9 cellular contexts compared by ENCODE assay signal in the genomic region with DNA sequence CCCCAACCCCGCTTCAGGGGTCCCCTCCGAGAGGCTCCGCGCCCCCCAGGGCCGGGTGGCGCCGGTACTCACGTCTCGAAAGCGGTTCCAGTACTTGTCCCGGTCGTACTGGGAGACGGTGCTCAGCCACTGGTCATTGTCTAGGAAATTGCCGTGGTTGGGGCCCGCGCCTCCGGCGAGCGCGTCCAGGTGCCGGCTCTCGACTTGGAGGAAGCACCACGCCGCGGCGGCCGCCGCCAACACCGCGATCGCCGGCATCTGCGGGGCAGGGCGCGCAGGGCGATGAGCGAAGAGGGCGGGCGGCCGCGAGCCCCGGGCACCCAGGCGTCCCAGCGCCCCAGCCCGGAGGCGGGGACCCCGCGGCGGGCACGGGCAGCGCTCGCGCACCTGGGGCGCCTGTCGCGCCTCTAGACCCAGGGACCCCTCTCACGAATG. TPM values are rescaled to one million over a fixed set of nuclear protein-coding genes. Genes with fewer than 3 reads are reported as not detected.
DNase-seq lines count a peak whose midpoint lies in the region; TF ChIP-seq lines count a peak whose summit lies in the region.
"Had no signal": no experiment of that assay in that cellular context is flagged by ENCODE, and none has a peak within 500 bp of the region (broad histone marks: within the 10 kb centered on the region; RNA-seq: fewer than 3 reads in every experiment).

No MANE protein-coding gene starts in this region.

- H3K36me3 ChIP-seq in breast epithelium: no peaks in the 10 kb centered on the region

- intact Hi-C loops in breast epithelium (cut with DNase I; ENCODE audit: low total_unique reads): no loop called here

- no peak for TF ChIP-seq CTCF in breast epithelium (IDR thresholded peaks at IDR 0.05)

- H3K27ac ChIP-seq in breast epithelium (no peak overlapping the region), temporal lobe (ENCODE audit: low read depth, low read length) (peak overlapping the region; percentile 79)
- H3K27ac ChIP-seq: 22Rv1 had no signal

- H3K9me3 ChIP-seq in breast epithelium: no peaks in the 10 kb centered on the region

- peaks cover 0 to 13% of the 10 kb centered on the region in 2 donors for H3K27me3 ChIP-seq in breast epithelium

- H3K4me1 ChIP-seq in breast epithelium: no peaks in the 10 kb centered on the region

- no peak for TF ChIP-seq POLR2A in breast epithelium (IDR thresholded peaks at IDR 0.05)

- H3K4me3 ChIP-seq in breast epithelium: peak overlapping the region; percentile 61 to 78 (median 70)

- DNase-seq in DMS53 (lab: John Stamatoyannopoulos, UW): peak; percentile 58
- no peak for DNase-seq in DMS53 treated with DMSO at 0.1 percent for 48 hours (lab: John Stamatoyannopoulos, UW; ENCODE audit: unreplicated experiment)
- no peak for DNase-seq in breast epithelium (ENCODE audit: low spot score in 2 of 2)
- DNase-seq in islet precursor cell: peak; percentile 64
- DNase-seq in activated gamma-delta T cell (lab: John Stamatoyannopoulos, UW): no peak
- DNase-seq in GOT3 (lab: John Stamatoyannopoulos, UW): no peak
- no peak for DNase-seq in cerebellar cortex (ENCODE audit: low spot score)

RNA-seq across cellular contexts. Expression of a gene that starts 0.8 kb away (rescaled TPM):
- total RNA-seq in breast epithelium: 10 to 100 TPM; 14.5 to 52.0 (median 24.3) TPM
- total RNA-seq in temporal lobe: 93.4 TPM

Comparison
In these comparisons a context has a peak if more than half of its experiments do, and no peak if none do; other contexts are left out.
1. DNase-seq: peak in DMS53 (single experiment) and islet precursor cell (single experiment); none in DMS53 treated with DMSO at 0.1 percent for 48 hours (single experiment), breast epithelium (0 of 2), activated gamma-delta T cell (single experiment), GOT3 (single experiment) and cerebellar cortex (single experiment).